ENCODE assay signal across 23 cellular contexts in genomic region chr14:56488306-56488705, GRCh38.
"Had no signal": no experiment of that assay in that cellular context is flagged by ENCODE, and none has a peak within 500 bp of the region (broad histone marks: within the 10 kb centered on the region; RNA-seq: fewer than 3 reads in every experiment).

No MANE protein-coding gene starts in this region.

- H3K27ac ChIP-seq: VCaP had no signal

- FAIRE-seq: astrocyte had no signal

- DNase-seq: activated CD4-positive, alpha-beta memory T cell treated with anti-CD3 and anti-CD28 coated beads for 36 hours; activated CD4-positive, alpha-beta T cell treated with anti-CD3 and anti-CD28 coated beads, Interleukin-2, amount 10 ng/mL, durations not matched to agents 7 days and 5 days; activated CD4-positive, CD25-positive, alpha-beta regulatory T cell; activated CD8-positive, alpha-beta memory T cell treated with anti-CD3 and anti-CD28 coated beads for 24 hours; activated effector memory CD4-positive, alpha-beta T cell treated with anti-CD3 and anti-CD28 coated beads, Interleukin-2, amount 50 U/mL, for 16 hours; activated naive CD4-positive, alpha-beta T cell treated with Interleukin-2 at 50 U/mL for 16 hours; activated T-cell treated with anti-CD3 and anti-CD28 coated beads, Interleukin-2, amount 50 U/mL, for 4 hours; amygdala; cerebellar nuclear complex; MG63; NCI-H1092 treated with DMSO at 0.1 percent for 48 hours; NCI-H1417 treated with DMSO at 0.1 percent for 48 hours; NCI-H1694; NCI-H2029; NCI-H2107; NCI-H2171 treated with DMSO at 0.1 percent for 48 hours; NCI-H226; NCI-H510A; NCI-H526 treated with DMSO at 0.1 percent for 48 hours; SIG-M5; T-cell had no signal

- H3K9me3 ChIP-seq: MG63 had no signal

- H3K4me3 ChIP-seq: MG63 had no signal

- H3K27me3 ChIP-seq: MG63 had no signal

- ATAC-seq: activated T-cell treated with anti-CD3 and anti-CD28 coated beads, Interleukin-2, amount 50 U/mL, for 4 hours; T-cell had no signal

- H3K36me3 ChIP-seq: MG63 had no signal
